23 cellular contexts compared by ENCODE assay signal in genomic region chr1:162679298-162679697, GRCh38. TPM values are rescaled to one million over a fixed set of nuclear protein-coding genes. Genes with fewer than 3 reads are reported as not detected.
DNase-seq lines count a peak whose midpoint lies in the region; ATAC-seq, FAIRE-seq and TF ChIP-seq lines count a peak whose summit lies in the region.
"Had no signal": no experiment of that assay in that cellular context is flagged by ENCODE, and none has a peak within 500 bp of the region (broad histone marks: within the 10 kb centered on the region; RNA-seq: fewer than 3 reads in every experiment).

No MANE protein-coding gene starts in this region.

- H3K4me2 ChIP-seq in HCT116 (ENCODE audit: low read length), result peak overlapping the region; percentile 76
- H3K4me2 ChIP-seq: BLaER1, GM23338 had no signal

- no peaks in the 10 kb centered on the region for H4K20me1 ChIP-seq in HCT116 (ENCODE audit: insufficient read depth)
- H4K20me1 ChIP-seq: BLaER1 had no signal

- CTCF ChIA-PET in HCT116 (lab: Charles Lee), result no interaction called here

- H3K4me3 Mint-ChIP-seq in osteocyte (ENCODE audit: unreplicated experiment), result no peak overlapping the region
- H3K4me3 Mint-ChIP-seq: CD4-positive, CD25-positive, alpha-beta regulatory T cell; GM23338; H9 had no signal

- no peak for ATAC-seq in HCT116
- ATAC-seq: GM23338 had no signal

- TF ChIP-seq CTCF in HCT116 (IDR thresholded peaks at IDR 0.05 in 2 of 3, conservative IDR thresholded peaks at IDR 0.05 in 1 of 3; ENCODE audit: borderline replicate concordance in 1 of 3, insufficient read depth in 1 of 3, low read depth in 2 of 3, low read length in 2 of 3) (no peak), adrenal gland (IDR thresholded peaks at IDR 0.05) (no peak), kidney (IDR thresholded peaks at IDR 0.05; ENCODE audit: borderline replicate concordance, extremely low read depth, insufficient read depth) (no peak), osteocyte (IDR thresholded peaks at IDR 0.05) (no peak)

- WGBS in adrenal gland, 4 donors, result 0 to 54% (median 0%) methylated on average over 1 of the region's 1 CpG

- H3K36me3 Mint-ChIP-seq in osteocyte (ENCODE audit: unreplicated experiment), result peaks cover 26% of the 10 kb centered on the region
- H3K36me3 Mint-ChIP-seq: CD4-positive, CD25-positive, alpha-beta regulatory T cell had no signal

- H3K9ac ChIP-seq in HCT116 (ENCODE audit: low read length), result no peak overlapping the region
- no peak overlapping the region for H3K9ac ChIP-seq in kidney (ENCODE audit: low read length in 2 of 2)
- H3K9ac ChIP-seq in subcutaneous abdominal adipose tissue (ENCODE audit: low read length in 5 of 5), result peak overlapping the region in 1 of 5 donors; percentile 72
- H3K9ac ChIP-seq: BLaER1 had no signal

- H3K36me3 ChIP-seq in HCT116 (ENCODE audit: control insufficient read depth in 1 of 2, insufficient read depth in 2 of 2, low read length in 2 of 2), result no peaks in the 10 kb centered on the region
- H3K36me3 ChIP-seq in adrenal gland (replicated peaks in 1 of 2), result no peaks in the 10 kb centered on the region
- no peaks in the 10 kb centered on the region for H3K36me3 ChIP-seq in kidney (ENCODE audit: control insufficient read depth in 1 of 2, insufficient read depth in 2 of 2, low read length in 2 of 2)
- H3K36me3 ChIP-seq in subcutaneous abdominal adipose tissue (ENCODE audit: control insufficient read depth in 5 of 5, insufficient read depth in 5 of 5, low read length in 5 of 5), result no peaks in the 10 kb centered on the region
- H3K36me3 ChIP-seq: BLaER1 had no signal

- H2AFZ ChIP-seq in HCT116 (ENCODE audit: low read depth, low read length, poor library complexity, severe bottlenecking), result no peak overlapping the region
- H2AFZ ChIP-seq: GM23338 had no signal

- H3K27me3 Mint-ChIP-seq in osteocyte (ENCODE audit: unreplicated experiment), result no peaks in the 10 kb centered on the region
- H3K27me3 Mint-ChIP-seq: CD4-positive, CD25-positive, alpha-beta regulatory T cell had no signal

- peaks cover 20 to 49% of the 10 kb centered on the region in 2 experiments for H3K4me1 ChIP-seq in HCT116 (ENCODE audit: control insufficient read depth in 1 of 2, insufficient read depth in 2 of 2, low read length in 2 of 2)
- H3K4me1 ChIP-seq in adrenal gland (replicated peaks in 1 of 2), result peaks cover 50 to 69% of the 10 kb centered on the region in 2 donors
- H3K4me1 ChIP-seq in kidney (ENCODE audit: control insufficient read depth in 1 of 2, insufficient read depth in 1 of 2, low read depth in 1 of 2, low read length in 2 of 2), result peaks cover 10 to 36% of the 10 kb centered on the region in 2 donors
- H3K4me1 ChIP-seq in subcutaneous abdominal adipose tissue (ENCODE audit: control insufficient read depth in 5 of 5, insufficient read depth in 5 of 5, low read length in 5 of 5), result peaks cover 2 to 58% (median 52%) of the 10 kb centered on the region in 5 donors
- H3K4me1 ChIP-seq: BLaER1 had no signal

- intact Hi-C loops in HCT116 (cut with micrococcal nuclease), result no loop called here
- intact Hi-C loops in adrenal gland (cut with DNase I), result no loop called here
- intact Hi-C loops in kidney (cut with DNase I), result no loop called here

- POLR2A ChIA-PET in HCT116 (lab: Charles Lee), result no interaction called here

- H3K9me3 ChIP-seq in HCT116 (ENCODE audit: control insufficient read depth in 1 of 2, insufficient read depth in 1 of 2, low read depth in 1 of 2, low read length in 2 of 2) (peaks cover 0 to 3% of the 10 kb centered on the region in 2 experiments; a peak in 1 of 4 replicates), adrenal gland (replicated peaks in 1 of 3) (no peaks in the 10 kb centered on the region), kidney (ENCODE audit: control insufficient read depth in 1 of 2, low read length in 2 of 2) (no peaks in the 10 kb centered on the region), subcutaneous abdominal adipose tissue (ENCODE audit: control insufficient read depth in 5 of 5, low read length in 5 of 5) (no peaks in the 10 kb centered on the region)
- H3K9me3 ChIP-seq: BLaER1 had no signal

- RAD21 ChIA-PET in HCT116 (lab: Charles Lee; ENCODE audit: low non-redundant PET in 1 of 2, low total read pairs in 2 of 2, uncharacterized antibody in 2 of 2, unreplicated experiment in 2 of 2), result no interaction called here

- BruUV-seq in HCT116 (replicated peaks; lab: Mats Ljungman, UMichigan), result no TSS peak

- H3K27ac Mint-ChIP-seq in osteocyte (ENCODE audit: unreplicated experiment), result no peak overlapping the region
- H3K27ac Mint-ChIP-seq: CD4-positive, CD25-positive, alpha-beta regulatory T cell; GM23338 had no signal

- peaks cover 69% of the 10 kb centered on the region for H3K4me1 Mint-ChIP-seq in osteocyte (ENCODE audit: unreplicated experiment)
- H3K4me1 Mint-ChIP-seq: CD4-positive, CD25-positive, alpha-beta regulatory T cell had no signal

- peaks cover 12% of the 10 kb centered on the region for H3K9me3 Mint-ChIP-seq in osteocyte (ENCODE audit: unreplicated experiment)

- no peaks in the 10 kb centered on the region for H3K9me2 ChIP-seq in HCT116 (ENCODE audit: insufficient read depth)

- no peaks in the 10 kb centered on the region for H3K79me2 ChIP-seq in HCT116 (ENCODE audit: insufficient read depth, low read length)

- DNase-seq in HCT116 (ENCODE audit: low read depth, low spot score), result no peak
- DNase-seq in adrenal gland, result no peak
- DNase-seq in kidney, result no peak
- DNase-seq in NOMO-1 (lab: John Stamatoyannopoulos, UW; ENCODE audit: unreplicated experiment in 2 of 2), result no peak
- DNase-seq in osteocyte (ENCODE audit: extremely low spot score, unreplicated experiment), result no peak
- DNase-seq in amniotic stem cell (lab: John Stamatoyannopoulos, UW), result no peak
- DNase-seq: CD4-positive, CD25-positive, alpha-beta regulatory T cell; DMS53; H9; KBM-7; MG63; NCI-H1105 treated with DMSO at 0.1 percent for 48 hours; NCI-H2029 treated with DMSO at 0.1 percent for 48 hours; NCI-H2171; NCI-H226; NCI-H510A; NCI-H69; SHP77 treated with DMSO at 0.1 percent for 48 hours had no signal

- no peak for TF ChIP-seq RAD21 in HCT116 (IDR thresholded peaks at IDR 0.05; ENCODE audit: low read depth)

- no peak overlapping the region for H3K27ac ChIP-seq in HCT116 (ENCODE audit: low read depth, low read length)
- H3K27ac ChIP-seq in adrenal gland, result peak overlapping the region; percentile 51 to 92 (median 84)
- H3K27ac ChIP-seq in kidney (ENCODE audit: low read depth in 2 of 2, low read length in 2 of 2), result peak overlapping the region; percentile 52 to 72
- peak overlapping the region; percentile 82 for H3K27ac ChIP-seq in subcutaneous abdominal adipose tissue (ENCODE audit: low read depth, low read length)
- H3K27ac ChIP-seq: BLaER1 had no signal

- TF ChIP-seq POLR2A in HCT116 (IDR thresholded peaks at IDR 0.05; ENCODE audit: borderline replicate concordance, extremely low read depth, insufficient read depth, insufficient read length), result no peak
- no peak for TF ChIP-seq POLR2A in adrenal gland (IDR thresholded peaks at IDR 0.05)

- FAIRE-seq in kidney (lab: Jason Lieb, UNC), result no peak
- FAIRE-seq: G401.6, HTR-8/SVneo had no signal

- no peaks in the 10 kb centered on the region for H3K27me3 ChIP-seq in HCT116 (ENCODE audit: insufficient read depth, low read length)
- no peaks in the 10 kb centered on the region for H3K27me3 ChIP-seq in adrenal gland
- no peaks in the 10 kb centered on the region for H3K27me3 ChIP-seq in subcutaneous abdominal adipose tissue (ENCODE audit: control insufficient read depth in 5 of 5, insufficient read depth in 4 of 5, low read length in 5 of 5)
- H3K27me3 ChIP-seq: BLaER1, MG63 had no signal

- H3K4me3 ChIP-seq in HCT116 (replicated peaks in 1 of 2; ENCODE audit: low read depth in 1 of 2, low read length in 2 of 2) (no peak overlapping the region), adrenal gland (no peak overlapping the region), kidney (ENCODE audit: low read length in 2 of 2) (no peak overlapping the region), subcutaneous abdominal adipose tissue (ENCODE audit: low read depth in 1 of 5, low read length in 5 of 5) (no peak overlapping the region)
- H3K4me3 ChIP-seq: BLaER1, GM23338, MG63 had no signal

TF ChIP-seq in HCT116, 20 proteins besides CTCF, POLR2A, EP300 and RAD21 (continues in another document):
- TF ChIP-seq TCF7L2 (IDR thresholded peaks at IDR 0.05; ENCODE audit: borderline replicate concordance, extremely low read depth, insufficient read depth, insufficient read length) (no peak), SRF (IDR thresholded peaks at IDR 0.05; ENCODE audit: low read depth) (no peak), ZBTB33 (IDR thresholded peaks at IDR 0.05; ENCODE audit: extremely low read depth, insufficient replicate concordance, low read length) (no peak), EGR1 (IDR thresholded peaks at IDR 0.05; ENCODE audit: low read depth) (no peak)

RNA-seq across cellular contexts. Expression of gene DDR2, which starts 47.0 kb away (rescaled TPM):
- 0.84 TPM for total RNA-seq in HCT116 (2021; ENCODE audit: unreplicated experiment)
- 0.29 and 0.42 TPM in 2 replicates for polyA plus RNA-seq in HCT116 (2012)
- 100 to 1,000 TPM; 214 to 349 (median 254) TPM for total RNA-seq in adrenal gland
- 100 to 1,000 TPM in 1 of 3 donors, 10 to 100 TPM in 2; 15.1 to 127 (median 34.2) TPM for polyA plus RNA-seq in adrenal gland
- 19.8 TPM for total RNA-seq in kidney
- 3.9 TPM for polyA plus RNA-seq in kidney (ENCODE audit: insufficient read depth, low read depth, low replicate concordance)
- total RNA-seq in osteocyte, result 173 and 185 TPM in 2 replicates
- polyA plus RNA-seq: CD4-positive, CD25-positive, alpha-beta regulatory T cell had no signal

Comparison
In these comparisons a context has a peak if more than half of its experiments do, and no peak if none do; other contexts are left out.
1. RNA of gene DDR2, which starts 47.0 kb away (total RNA-seq): 214 to 349 TPM in adrenal gland, 173 to 185 TPM in osteocyte and 19.8 TPM in kidney (single experiment); 0.84 TPM in HCT116 (single experiment); every median in the first group is over 10 times any median in the second.